In genomic region chr19:12723643-12724426, GRCh38 we compare ENCODE assay signal across 2 cellular contexts.
TF ChIP-seq lines count a peak whose summit lies in the region.

Gene TNPO2 (minus strand): TSS chr19:12723932. CDS start chr19:12720977, 2,955 bp downstream.

TF ChIP-seq in HCT116, 20 proteins besides CTCF, POLR2A, EP300 and RAD21:
- TF ChIP-seq EZH2 (IDR thresholded peaks at IDR 0.05): no peak
- TF ChIP-seq SRF (IDR thresholded peaks at IDR 0.05; ENCODE audit: low read depth): no peak
- TF ChIP-seq, protein P1, sequence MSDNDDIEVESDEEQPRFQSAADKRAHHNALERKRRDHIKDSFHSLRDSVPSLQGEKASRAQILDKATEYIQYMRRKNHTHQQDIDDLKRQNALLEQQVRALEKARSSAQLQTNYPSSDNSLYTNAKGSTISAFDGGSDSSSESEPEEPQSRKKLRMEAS (IDR thresholded peaks at IDR 0.05): peak; percentile 89
- TF ChIP-seq POLR2AphosphoS5 (IDR thresholded peaks at IDR 0.05; ENCODE audit: low read depth, low read length): no peak
- TF ChIP-seq SIN3A (IDR thresholded peaks at IDR 0.05; ENCODE audit: low read depth): no peak
- no peak for TF ChIP-seq CEBPB (IDR thresholded peaks at IDR 0.05; ENCODE audit: low read depth)

TF ChIP-seq in H1, 55 proteins besides CTCF, POLR2A, EP300 and RAD21:
- TF ChIP-seq ASH2L (IDR thresholded peaks at IDR 0.05; ENCODE audit: low read length) (peak; percentile 64), HDAC6 (IDR thresholded peaks at IDR 0.05; ENCODE audit: low read depth, low read length) (no peak), POLR2AphosphoS5 (IDR thresholded peaks at IDR 0.05; ENCODE audit: low read depth, low read length) (peak; percentile 70), FOSL1 (IDR thresholded peaks at IDR 0.05; ENCODE audit: insufficient read depth, low read depth, low read length) (no peak), PHF8 (conservative IDR thresholded peaks at IDR 0.05; ENCODE audit: low read depth, low read length) (no peak; the same call in none of the 2 replicates), ZNF274 (IDR thresholded peaks at IDR 0.05; ENCODE audit: borderline replicate concordance, extremely low read depth, low read length) (no peak), ATF3 (IDR thresholded peaks at IDR 0.05; ENCODE audit: insufficient read depth, low read depth, low read length) (no peak), RBBP5 (IDR thresholded peaks at IDR 0.05; ENCODE audit: borderline replicate concordance, low read depth, low read length) (no peak), BACH1 (IDR thresholded peaks at IDR 0.05; ENCODE audit: low read length) (no peak), GABPA (IDR thresholded peaks at IDR 0.05; ENCODE audit: borderline replicate concordance, insufficient read depth, low read length) (no peak), TBP (IDR thresholded peaks at IDR 0.05; ENCODE audit: low read depth, low read length) (peak; percentile 63), SUZ12 (IDR thresholded peaks at IDR 0.05; ENCODE audit: low read length) (no peak), RNF2 (IDR thresholded peaks at IDR 0.05; ENCODE audit: borderline replicate concordance, low read depth, low read length, missing control alignments, poor library complexity, severe bottlenecking) (no peak), SAP30 (IDR thresholded peaks at IDR 0.05; ENCODE audit: insufficient read depth, insufficient replicate concordance, low read length) (peak; percentile 91), POU5F1 (IDR thresholded peaks at IDR 0.05; ENCODE audit: low read depth, low read length) (no peak), CEBPB (IDR thresholded peaks at IDR 0.05; ENCODE audit: low read depth, low read length) (no peak), SIRT6 (IDR thresholded peaks at IDR 0.05; ENCODE audit: low read length) (no peak), JUN (IDR thresholded peaks at IDR 0.05; ENCODE audit: low read depth, low read length) (no peak), CBX8 (IDR thresholded peaks at IDR 0.05; ENCODE audit: borderline replicate concordance, low read depth, low read length) (no peak), TEAD4 (IDR thresholded peaks at IDR 0.05; ENCODE audit: low read depth, low read length) (no peak), MAFK (IDR thresholded peaks at IDR 0.05; ENCODE audit: low read depth, low read length) (no peak), SP4 (IDR thresholded peaks at IDR 0.05; ENCODE audit: low read length) (no peak), HDAC2 (IDR thresholded peaks at IDR 0.05; ENCODE audit: borderline replicate concordance in 1 of 2, low read depth in 2 of 2, low read length in 2 of 2) (no peak), SRF (IDR thresholded peaks at IDR 0.05; ENCODE audit: low read depth, low read length) (no peak), KDM5A (IDR thresholded peaks at IDR 0.05; ENCODE audit: low read length) (peak; percentile 52; the same call in 1 of the 2 replicates), EZH2 (IDR thresholded peaks at IDR 0.05; ENCODE audit: low read depth, low read length, severe bottlenecking) (no peak), CREB1 (IDR thresholded peaks at IDR 0.05) (peak; percentile 55; the same call in 1 of the 2 replicates), NRF1 (IDR thresholded peaks at IDR 0.05; ENCODE audit: low read depth, low read length) (peak; percentile 50), BRCA1 (IDR thresholded peaks at IDR 0.05; ENCODE audit: low read depth, low read length) (no peak), CHD1 (IDR thresholded peaks at IDR 0.05; ENCODE audit: low read depth, low read length) (no peak), TAF1 (IDR thresholded peaks at IDR 0.05; ENCODE audit: low read depth, low read length) (peak; percentile 76), YY1 (IDR thresholded peaks at IDR 0.05; ENCODE audit: low read depth, low read length) (peak; percentile 54; the same call in 1 of the 2 replicates), EGR1 (IDR thresholded peaks at IDR 0.05; ENCODE audit: borderline replicate concordance, low read depth, low read length) (no peak), KDM1A (IDR thresholded peaks at IDR 0.05; ENCODE audit: borderline replicate concordance, low read length) (no peak), CHD2 (IDR thresholded peaks at IDR 0.05; ENCODE audit: low read length) (no peak), SP2 (IDR thresholded peaks at IDR 0.05; ENCODE audit: low read length) (no peak), TCF12 (IDR thresholded peaks at IDR 0.05; ENCODE audit: low read depth, low read length) (no peak), TAF7 (optimal IDR thresholded peaks at IDR 0.05; ENCODE audit: borderline replicate concordance, low read depth, low read length) (peak; percentile 61), BCL11A (IDR thresholded peaks at IDR 0.05; ENCODE audit: low read depth in 2 of 2, low read length in 2 of 2) (no peak), GTF2F1 (IDR thresholded peaks at IDR 0.05; ENCODE audit: borderline replicate concordance, low read depth, low read length) (0 out of 2 replicates have a peak, but pooled peaks have one; percentile 16), JUND (IDR thresholded peaks at IDR 0.05; ENCODE audit: low read length) (no peak), KDM4A (IDR thresholded peaks at IDR 0.05; ENCODE audit: low read depth, low read length, severe bottlenecking) (peak; percentile 24), RFX5 (IDR thresholded peaks at IDR 0.05; ENCODE audit: borderline replicate concordance, low read depth, low read length) (no peak), NANOG (IDR thresholded peaks at IDR 0.05; ENCODE audit: insufficient read depth, low read depth, low read length, poor library complexity, severe bottlenecking) (no peak), SP1 (IDR thresholded peaks at IDR 0.05; ENCODE audit: low read depth, low read length) (0 out of 2 replicates have a peak, but pooled peaks have one; percentile 48), RXRA (IDR thresholded peaks at IDR 0.05; ENCODE audit: insufficient read depth, low read depth, low read length) (no peak), ATF2 (IDR thresholded peaks at IDR 0.05; ENCODE audit: low read length) (no peak), E2F6 (IDR thresholded peaks at IDR 0.05) (peak; percentile 51; the same call in 1 of the 2 replicates), SIX5 (IDR thresholded peaks at IDR 0.05; ENCODE audit: low read depth, low read length) (peak; percentile 69), CBX5 (IDR thresholded peaks at IDR 0.05; ENCODE audit: low read depth, low read length) (no peak), CTBP2 (IDR thresholded peaks at IDR 0.05; ENCODE audit: borderline replicate concordance, insufficient read depth, insufficient read length, low read length) (no peak), SIN3A (conservative IDR thresholded peaks at IDR 0.05 in 1 of 2, IDR thresholded peaks at IDR 0.05 in 1 of 2; ENCODE audit: low read depth in 1 of 2, low read length in 2 of 2) (peak in 1 of 2 experiments; percentile 96; a peak in 2 of 4 replicates)
- TF ChIP-seq, protein P1 (IDR thresholded peaks at IDR 0.05): peak; percentile 94
- TF ChIP-seq, protein P2, sequence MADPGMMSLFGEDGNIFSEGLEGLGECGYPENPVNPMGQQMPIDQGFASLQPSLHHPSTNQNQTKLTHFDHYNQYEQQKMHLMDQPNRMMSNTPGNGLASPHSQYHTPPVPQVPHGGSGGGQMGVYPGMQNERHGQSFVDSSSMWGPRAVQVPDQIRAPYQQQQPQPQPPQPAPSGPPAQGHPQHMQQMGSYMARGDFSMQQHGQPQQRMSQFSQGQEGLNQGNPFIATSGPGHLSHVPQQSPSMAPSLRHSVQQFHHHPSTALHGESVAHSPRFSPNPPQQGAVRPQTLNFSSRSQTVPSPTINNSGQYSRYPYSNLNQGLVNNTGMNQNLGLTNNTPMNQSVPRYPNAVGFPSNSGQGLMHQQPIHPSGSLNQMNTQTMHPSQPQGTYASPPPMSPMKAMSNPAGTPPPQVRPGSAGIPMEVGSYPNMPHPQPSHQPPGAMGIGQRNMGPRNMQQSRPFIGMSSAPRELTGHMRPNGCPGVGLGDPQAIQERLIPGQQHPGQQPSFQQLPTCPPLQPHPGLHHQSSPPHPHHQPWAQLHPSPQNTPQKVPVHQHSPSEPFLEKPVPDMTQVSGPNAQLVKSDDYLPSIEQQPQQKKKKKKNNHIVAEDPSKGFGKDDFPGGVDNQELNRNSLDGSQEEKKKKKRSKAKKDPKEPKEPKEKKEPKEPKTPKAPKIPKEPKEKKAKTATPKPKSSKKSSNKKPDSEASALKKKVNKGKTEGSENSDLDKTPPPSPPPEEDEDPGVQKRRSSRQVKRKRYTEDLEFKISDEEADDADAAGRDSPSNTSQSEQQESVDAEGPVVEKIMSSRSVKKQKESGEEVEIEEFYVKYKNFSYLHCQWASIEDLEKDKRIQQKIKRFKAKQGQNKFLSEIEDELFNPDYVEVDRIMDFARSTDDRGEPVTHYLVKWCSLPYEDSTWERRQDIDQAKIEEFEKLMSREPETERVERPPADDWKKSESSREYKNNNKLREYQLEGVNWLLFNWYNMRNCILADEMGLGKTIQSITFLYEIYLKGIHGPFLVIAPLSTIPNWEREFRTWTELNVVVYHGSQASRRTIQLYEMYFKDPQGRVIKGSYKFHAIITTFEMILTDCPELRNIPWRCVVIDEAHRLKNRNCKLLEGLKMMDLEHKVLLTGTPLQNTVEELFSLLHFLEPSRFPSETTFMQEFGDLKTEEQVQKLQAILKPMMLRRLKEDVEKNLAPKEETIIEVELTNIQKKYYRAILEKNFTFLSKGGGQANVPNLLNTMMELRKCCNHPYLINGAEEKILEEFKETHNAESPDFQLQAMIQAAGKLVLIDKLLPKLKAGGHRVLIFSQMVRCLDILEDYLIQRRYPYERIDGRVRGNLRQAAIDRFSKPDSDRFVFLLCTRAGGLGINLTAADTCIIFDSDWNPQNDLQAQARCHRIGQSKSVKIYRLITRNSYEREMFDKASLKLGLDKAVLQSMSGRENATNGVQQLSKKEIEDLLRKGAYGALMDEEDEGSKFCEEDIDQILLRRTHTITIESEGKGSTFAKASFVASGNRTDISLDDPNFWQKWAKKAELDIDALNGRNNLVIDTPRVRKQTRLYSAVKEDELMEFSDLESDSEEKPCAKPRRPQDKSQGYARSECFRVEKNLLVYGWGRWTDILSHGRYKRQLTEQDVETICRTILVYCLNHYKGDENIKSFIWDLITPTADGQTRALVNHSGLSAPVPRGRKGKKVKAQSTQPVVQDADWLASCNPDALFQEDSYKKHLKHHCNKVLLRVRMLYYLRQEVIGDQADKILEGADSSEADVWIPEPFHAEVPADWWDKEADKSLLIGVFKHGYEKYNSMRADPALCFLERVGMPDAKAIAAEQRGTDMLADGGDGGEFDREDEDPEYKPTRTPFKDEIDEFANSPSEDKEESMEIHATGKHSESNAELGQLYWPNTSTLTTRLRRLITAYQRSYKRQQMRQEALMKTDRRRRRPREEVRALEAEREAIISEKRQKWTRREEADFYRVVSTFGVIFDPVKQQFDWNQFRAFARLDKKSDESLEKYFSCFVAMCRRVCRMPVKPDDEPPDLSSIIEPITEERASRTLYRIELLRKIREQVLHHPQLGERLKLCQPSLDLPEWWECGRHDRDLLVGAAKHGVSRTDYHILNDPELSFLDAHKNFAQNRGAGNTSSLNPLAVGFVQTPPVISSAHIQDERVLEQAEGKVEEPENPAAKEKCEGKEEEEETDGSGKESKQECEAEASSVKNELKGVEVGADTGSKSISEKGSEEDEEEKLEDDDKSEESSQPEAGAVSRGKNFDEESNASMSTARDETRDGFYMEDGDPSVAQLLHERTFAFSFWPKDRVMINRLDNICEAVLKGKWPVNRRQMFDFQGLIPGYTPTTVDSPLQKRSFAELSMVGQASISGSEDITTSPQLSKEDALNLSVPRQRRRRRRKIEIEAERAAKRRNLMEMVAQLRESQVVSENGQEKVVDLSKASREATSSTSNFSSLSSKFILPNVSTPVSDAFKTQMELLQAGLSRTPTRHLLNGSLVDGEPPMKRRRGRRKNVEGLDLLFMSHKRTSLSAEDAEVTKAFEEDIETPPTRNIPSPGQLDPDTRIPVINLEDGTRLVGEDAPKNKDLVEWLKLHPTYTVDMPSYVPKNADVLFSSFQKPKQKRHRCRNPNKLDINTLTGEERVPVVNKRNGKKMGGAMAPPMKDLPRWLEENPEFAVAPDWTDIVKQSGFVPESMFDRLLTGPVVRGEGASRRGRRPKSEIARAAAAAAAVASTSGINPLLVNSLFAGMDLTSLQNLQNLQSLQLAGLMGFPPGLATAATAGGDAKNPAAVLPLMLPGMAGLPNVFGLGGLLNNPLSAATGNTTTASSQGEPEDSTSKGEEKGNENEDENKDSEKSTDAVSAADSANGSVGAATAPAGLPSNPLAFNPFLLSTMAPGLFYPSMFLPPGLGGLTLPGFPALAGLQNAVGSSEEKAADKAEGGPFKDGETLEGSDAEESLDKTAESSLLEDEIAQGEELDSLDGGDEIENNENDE (IDR thresholded peaks at IDR 0.05; ENCODE audit: insufficient replicate concordance, low read length): no peak
- TF ChIP-seq, protein P3, sequence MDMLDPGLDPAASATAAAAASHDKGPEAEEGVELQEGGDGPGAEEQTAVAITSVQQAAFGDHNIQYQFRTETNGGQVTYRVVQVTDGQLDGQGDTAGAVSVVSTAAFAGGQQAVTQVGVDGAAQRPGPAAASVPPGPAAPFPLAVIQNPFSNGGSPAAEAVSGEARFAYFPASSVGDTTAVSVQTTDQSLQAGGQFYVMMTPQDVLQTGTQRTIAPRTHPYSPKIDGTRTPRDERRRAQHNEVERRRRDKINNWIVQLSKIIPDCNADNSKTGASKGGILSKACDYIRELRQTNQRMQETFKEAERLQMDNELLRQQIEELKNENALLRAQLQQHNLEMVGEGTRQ (IDR thresholded peaks at IDR 0.05; ENCODE audit: low read length): peak; percentile 44; the same call in 1 of the 2 replicates
